In the genomic region with DNA sequence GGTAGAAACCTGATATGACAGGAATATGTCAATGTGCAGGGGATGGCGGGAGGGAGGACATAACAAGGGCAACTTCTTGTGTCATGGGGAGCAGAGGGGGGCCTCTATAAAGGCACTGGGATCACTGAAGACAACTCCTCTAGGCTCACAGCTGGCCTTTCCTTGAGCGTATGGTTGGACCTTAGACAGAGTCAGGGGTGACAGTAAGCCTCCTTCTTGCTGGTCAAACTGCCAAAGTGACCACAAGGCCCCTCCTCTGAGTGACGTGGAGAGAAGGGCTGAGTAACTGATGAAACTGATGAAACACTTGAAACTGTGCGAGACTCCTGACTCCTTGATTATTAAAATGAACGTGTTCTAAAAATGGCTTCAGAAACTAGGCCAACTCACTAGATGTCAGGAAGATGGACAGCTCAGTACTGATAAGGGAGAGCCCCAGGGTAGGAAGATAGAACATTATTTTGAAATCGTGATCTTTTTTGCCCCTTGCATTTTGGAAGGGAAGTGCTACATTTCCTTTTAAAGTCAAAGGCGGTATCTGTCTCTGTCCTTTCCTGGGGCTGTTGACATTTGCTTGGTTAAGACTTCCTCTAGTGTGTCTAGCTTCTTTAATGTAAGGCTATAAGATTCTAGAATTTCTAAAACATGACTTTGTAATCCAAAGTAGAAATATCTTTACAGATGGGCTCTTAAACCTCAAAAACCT, we compare ENCODE assay signal across 8 cellular contexts. TPM values are rescaled to one million over a fixed set of nuclear protein-coding genes. Genes with fewer than 3 reads are reported as not detected.
DNase-seq lines count a peak whose midpoint lies in the region; ATAC-seq lines count a peak whose summit lies in the region.

No MANE protein-coding gene starts in this region.

- H3K4me1 Mint-ChIP-seq in activated T-cell treated with anti-CD3 and anti-CD28 coated beads, Interleukin-2, amount 50 U/mL, for 72 hours (ENCODE audit: low read depth) = peaks cover 39% of the 10 kb centered on the region

- DNase-seq in CD1c-positive myeloid dendritic cell (ENCODE audit: extremely low spot score) (peak; percentile 71), Karpas-422 (no peak), Right ventricle myocardium superior (peak; percentile 54), OCI-M2 (lab: John Stamatoyannopoulos, UW; ENCODE audit: unreplicated experiment) (no peak), T1000 (lab: John Stamatoyannopoulos, UW) (no peak)
- DNase-seq in activated T-cell treated with anti-CD3 and anti-CD28 coated beads, Interleukin-2, amount 50 U/mL, for 72 hours = peak; percentile 65 to 74

- H3K27ac ChIP-seq in Karpas-422 (ENCODE audit: low read length) = peak overlapping the region; percentile 79
- peak overlapping the region; percentile 55 for H3K27ac ChIP-seq in skeletal muscle tissue (ENCODE audit: low read depth, low read length)

- no peaks in the 10 kb centered on the region for H3K36me3 ChIP-seq in Karpas-422 (ENCODE audit: insufficient read depth, low read length)
- no peaks in the 10 kb centered on the region for H3K36me3 ChIP-seq in skeletal muscle tissue (ENCODE audit: control insufficient read depth in 3 of 3, insufficient read depth in 3 of 3, low read length in 3 of 3)

- H3K27me3 ChIP-seq in Karpas-422 (ENCODE audit: low read length) (no peaks in the 10 kb centered on the region), skeletal muscle tissue (ENCODE audit: control insufficient read depth in 3 of 3, insufficient read depth in 3 of 3, low read length in 3 of 3) (peaks cover 0 to 22% (median 0%) of the 10 kb centered on the region in 3 donors)

- H2AFZ ChIP-seq in Karpas-422 (ENCODE audit: low read length) = peak overlapping the region; percentile 60; the same call in 1 of the 2 replicates

- H3K9me2 ChIP-seq in Karpas-422 (replicated peaks; ENCODE audit: insufficient read depth, low read length) = no peaks in the 10 kb centered on the region

- H3K9ac ChIP-seq in Karpas-422 (ENCODE audit: low read length) = peak overlapping the region; percentile 79
- no peak overlapping the region for H3K9ac ChIP-seq in skeletal muscle tissue (ENCODE audit: low read depth in 1 of 3, low read length in 3 of 3)

- H3K36me3 Mint-ChIP-seq in activated T-cell treated with anti-CD3 and anti-CD28 coated beads, Interleukin-2, amount 50 U/mL, for 72 hours (ENCODE audit: insufficient read depth in 2 of 2) = peaks cover 7 to 8% of the 10 kb centered on the region in 2 donors

- intact Hi-C loops in Right ventricle myocardium superior (cut with DNase I) = no loop called here

- no peaks in the 10 kb centered on the region for H4K20me1 ChIP-seq in Karpas-422 (ENCODE audit: insufficient read depth, low read depth, low read length)

- H3K79me2 ChIP-seq in Karpas-422 (ENCODE audit: low read length) = peaks cover 20% of the 10 kb centered on the region; the same call in 1 of the 2 replicates

- H3K27me3 Mint-ChIP-seq in activated T-cell treated with anti-CD3 and anti-CD28 coated beads, Interleukin-2, amount 50 U/mL, for 72 hours (ENCODE audit: low read depth) = peaks cover 9% of the 10 kb centered on the region

- H3K4me3 Mint-ChIP-seq in activated T-cell treated with anti-CD3 and anti-CD28 coated beads, Interleukin-2, amount 50 U/mL, for 72 hours = peak overlapping the region; percentile 90 to 96

- no peaks in the 10 kb centered on the region for H3K9me3 ChIP-seq in Karpas-422 (ENCODE audit: low read length)
- H3K9me3 ChIP-seq in skeletal muscle tissue (ENCODE audit: control insufficient read depth in 3 of 3, low read length in 3 of 3) = no peaks in the 10 kb centered on the region

- H3K27ac Mint-ChIP-seq in activated T-cell treated with anti-CD3 and anti-CD28 coated beads, Interleukin-2, amount 50 U/mL, for 72 hours = peak overlapping the region; percentile 99

- ATAC-seq in GM19452 (IDR thresholded peaks at IDR 0.05; ENCODE audit: unreplicated experiment) (peak; percentile 36), Right ventricle myocardium superior (ENCODE audit: poor library complexity) (peak; percentile 62)
- peak; percentile 66 to 72 for ATAC-seq in activated T-cell treated with anti-CD3 and anti-CD28 coated beads, Interleukin-2, amount 50 U/mL, for 72 hours (replicated peaks in 1 of 2)

- H3K9me3 Mint-ChIP-seq in activated T-cell treated with anti-CD3 and anti-CD28 coated beads, Interleukin-2, amount 50 U/mL, for 72 hours = peaks cover 0 to 1% of the 10 kb centered on the region in 2 donors

- H3K4me2 ChIP-seq in Karpas-422 (ENCODE audit: low read depth, low read length, poor library complexity, severe bottlenecking) = peak overlapping the region; percentile 77

- H3K4me1 ChIP-seq in Karpas-422 (ENCODE audit: low read length) (peaks cover 58% of the 10 kb centered on the region), skeletal muscle tissue (ENCODE audit: control insufficient read depth in 3 of 3, insufficient read depth in 3 of 3, low read length in 3 of 3) (peaks cover 6 to 17% (median 10%) of the 10 kb centered on the region in 3 donors)

- peak overlapping the region; percentile 72 for H3K4me3 ChIP-seq in Karpas-422 (ENCODE audit: low read length)
- no peak overlapping the region for H3K4me3 ChIP-seq in skeletal muscle tissue (ENCODE audit: low read length in 3 of 3)

RNA-seq across cellular contexts. Expression of a gene that starts 1.6 kb away (rescaled TPM):
- 10.3 and 25.8 TPM in 2 replicates for total RNA-seq in Karpas-422 (2014; rRNA removed; shearing (Covaris generic); ENCODE audit: low replicate concordance)
- total RNA-seq in activated T-cell treated with anti-CD3 and anti-CD28 coated beads, Interleukin-2, amount 50 U/mL, for 72 hours = 10 to 100 TPM; 22.9 to 23.3 TPM
- total RNA-seq in Right ventricle myocardium superior = 0.24 TPM
- total RNA-seq in skeletal muscle tissue = 1.6 TPM

RNA-seq across cellular contexts. Expression of a gene that starts 7.7 kb away (rescaled TPM):
- total RNA-seq in Karpas-422 (2014; rRNA removed; shearing (Covaris generic); ENCODE audit: low replicate concordance) = 25.8 and 37.4 TPM in 2 replicates
- 10 to 100 TPM; 40.6 to 45.6 TPM for total RNA-seq in activated T-cell treated with anti-CD3 and anti-CD28 coated beads, Interleukin-2, amount 50 U/mL, for 72 hours
- total RNA-seq in Right ventricle myocardium superior = 142 TPM
- total RNA-seq in skeletal muscle tissue = 19.3 TPM

Comparison
In these comparisons a context has a peak if more than half of its experiments do, and no peak if none do; other contexts are left out.
1. DNase-seq: peak in CD1c-positive myeloid dendritic cell (single experiment), activated T-cell treated with anti-CD3 and anti-CD28 coated beads, Interleukin-2, amount 50 U/mL, for 72 hours (2 of 2) and Right ventricle myocardium superior (single experiment); none in Karpas-422 (single experiment), OCI-M2 (single experiment) and T1000 (single experiment).
2. Peak in every context shown above with its lines, with median percentiles within 50 percentile points of each other: ATAC-seq.